In genomic region chr2:10712186-10712809, GRCh38 we compare ENCODE assay signal across 20 cellular contexts. TPM values are rescaled to one million over a fixed set of nuclear protein-coding genes. Genes with fewer than 3 reads are reported as not detected.
DNase-seq lines count a peak whose midpoint lies in the region; ATAC-seq and TF ChIP-seq lines count a peak whose summit lies in the region.
"Had no signal": no experiment of that assay in that cellular context is flagged by ENCODE, and none has a peak within 500 bp of the region (broad histone marks: within the 10 kb centered on the region; RNA-seq: fewer than 3 reads in every experiment).

No MANE protein-coding gene starts in this region.

- H3K36me3 ChIP-seq in GM23338 (ENCODE audit: insufficient read depth), result no peaks in the 10 kb centered on the region
- H3K36me3 ChIP-seq: gastroesophageal sphincter, lower lobe of right lung, tibial artery had no signal

- H3K79me2 ChIP-seq in GM23338 (replicated peaks; ENCODE audit: insufficient read depth), result no peaks in the 10 kb centered on the region

- no peak overlapping the region for H3K4me3 ChIP-seq in GM23338
- H3K4me3 ChIP-seq: gastroesophageal sphincter, lower lobe of right lung, tibial artery had no signal

- in situ Hi-C loops in GM13976 (cut with MboI; ENCODE audit: low sequenced_read_pairs, unreplicated experiment), result no loop called here

- intact Hi-C loops in activated CD4-positive, alpha-beta T cell treated with anti-CD3 and anti-CD28 coated beads, Interleukin-2, amount 10 ng/mL, durations not matched to agents 24 days and 14 days (cut with micrococcal nuclease), result no loop called here

- no peaks in the 10 kb centered on the region for H3K9me2 ChIP-seq in GM23338 (ENCODE audit: insufficient read depth)

- ATAC-seq in GM23338 (peak; percentile 56), GM21737 (IDR thresholded peaks at IDR 0.05; ENCODE audit: unreplicated experiment) (no peak), omental fat pad (ENCODE audit: low FRiP score) (no peak)
- ATAC-seq: gastroesophageal sphincter, lower lobe of right lung had no signal

- peak; percentile 69 for DNase-seq in activated CD4-positive, alpha-beta T cell treated with anti-CD3 and anti-CD28 coated beads, Interleukin-2, amount 10 ng/mL, durations not matched to agents 24 days and 14 days
- DNase-seq in activated CD4-positive, alpha-beta T cell treated with anti-CD3 and anti-CD28 coated beads, Interleukin-2, amount 50 U/mL, for 4 hours, result no peak
- DNase-seq in GM23338 (ENCODE audit: low spot score), result peak; percentile 50
- DNase-seq in activated naive CD8-positive, alpha-beta T cell treated with anti-CD3 and anti-CD28 coated beads for 36 hours, result no peak
- no peak for DNase-seq in nephron progenitor cell
- no peak for DNase-seq in omental fat pad (ENCODE audit: low spot score)
- no peak for DNase-seq in GM13976 (ENCODE audit: low spot score)
- DNase-seq: CD8-positive, alpha-beta memory T cell; H7; lower lobe of right lung; NCI-H1930; right cardiac atrium; stimulated activated CD4-positive, alpha-beta T cell treated with anti-CD3 and anti-CD28 coated beads, Interleukin-2, amount 100 ng/mL, for 48 hours; stimulated activated CD8-positive, alpha-beta memory T cell treated with anti-CD3 and anti-CD28 coated beads, Interleukin-4, amount 100 ng/mL, for 48 hours; tibial artery had no signal

- no peak for TF ChIP-seq CTCF in GM23338 (conservative IDR thresholded peaks at IDR 0.05; ENCODE audit: low read depth in 2 of 2)
- TF ChIP-seq CTCF in nephron progenitor cell (IDR thresholded peaks at IDR 0.05), result no peak
- TF ChIP-seq CTCF in omental fat pad (IDR thresholded peaks at IDR 0.05), result no peak
- no peak for TF ChIP-seq CTCF in GM13976 (IDR thresholded peaks at IDR 0.05; ENCODE audit: borderline replicate concordance, control extremely low read depth, extremely low read depth, insufficient read depth, missing control alignments)

- H3K27me3 Mint-ChIP-seq in activated CD4-positive, alpha-beta T cell treated with anti-CD3 and anti-CD28 coated beads, Interleukin-2, amount 10 ng/mL, durations not matched to agents 24 days and 14 days, result peaks cover 41% of the 10 kb centered on the region
- H3K27me3 Mint-ChIP-seq in GM23338 (ENCODE audit: insufficient read depth, low read depth, poor library complexity) (peaks cover 2% of the 10 kb centered on the region), nephron progenitor cell (ENCODE audit: low read depth, poor library complexity) (peaks cover 68% of the 10 kb centered on the region)
- H3K27me3 Mint-ChIP-seq in activated naive CD8-positive, alpha-beta T cell treated with anti-CD3 and anti-CD28 coated beads for 36 hours, result peaks cover 28% of the 10 kb centered on the region

- no peak overlapping the region for H3K27ac ChIP-seq in GM23338 (ENCODE audit: low read depth)
- H3K27ac ChIP-seq: gastroesophageal sphincter, lower lobe of right lung, tibial artery had no signal

- H3F3A ChIP-seq in GM23338 (replicated peaks; ENCODE audit: low read depth), result no peaks in the 10 kb centered on the region

- H3K4me1 Mint-ChIP-seq in activated CD4-positive, alpha-beta T cell treated with anti-CD3 and anti-CD28 coated beads, Interleukin-2, amount 10 ng/mL, durations not matched to agents 24 days and 14 days, result peaks cover 8% of the 10 kb centered on the region
- peaks cover 11% of the 10 kb centered on the region; the same call in 2 of the 3 replicates for H3K4me1 Mint-ChIP-seq in GM23338
- H3K4me1 Mint-ChIP-seq in activated naive CD8-positive, alpha-beta T cell treated with anti-CD3 and anti-CD28 coated beads for 36 hours, result peaks cover 5% of the 10 kb centered on the region
- peaks cover 11% of the 10 kb centered on the region for H3K4me1 Mint-ChIP-seq in nephron progenitor cell

- peak overlapping the region; percentile 43; the same call in 1 of the 2 replicates for H3K4me2 ChIP-seq in GM23338

- no peaks in the 10 kb centered on the region for H3K36me3 Mint-ChIP-seq in activated CD4-positive, alpha-beta T cell treated with anti-CD3 and anti-CD28 coated beads, Interleukin-2, amount 10 ng/mL, durations not matched to agents 24 days and 14 days (ENCODE audit: low read depth)
- H3K36me3 Mint-ChIP-seq in GM23338 (ENCODE audit: low read depth) (no peaks in the 10 kb centered on the region), nephron progenitor cell (ENCODE audit: low read depth) (no peaks in the 10 kb centered on the region)
- no peaks in the 10 kb centered on the region for H3K36me3 Mint-ChIP-seq in activated naive CD8-positive, alpha-beta T cell treated with anti-CD3 and anti-CD28 coated beads for 36 hours
- H3K36me3 Mint-ChIP-seq: CD8-positive, alpha-beta memory T cell had no signal

- peaks cover 2% of the 10 kb centered on the region; the same call in 1 of the 2 replicates for H3K27me3 ChIP-seq in GM23338 (ENCODE audit: insufficient read depth)

- H2AFZ ChIP-seq in GM23338, result peak overlapping the region; percentile 95

- H3K4me1 ChIP-seq in GM23338 (ENCODE audit: insufficient read depth), result no peaks in the 10 kb centered on the region
- H3K4me1 ChIP-seq: gastroesophageal sphincter, lower lobe of right lung had no signal

- no peaks in the 10 kb centered on the region for H4K20me1 ChIP-seq in GM23338 (replicated peaks; ENCODE audit: insufficient read depth)

- H3K4me3 Mint-ChIP-seq in activated CD4-positive, alpha-beta T cell treated with anti-CD3 and anti-CD28 coated beads, Interleukin-2, amount 10 ng/mL, durations not matched to agents 24 days and 14 days, result peak overlapping the region; percentile 6
- no peak overlapping the region for H3K4me3 Mint-ChIP-seq in GM23338
- no peak overlapping the region for H3K4me3 Mint-ChIP-seq in activated naive CD8-positive, alpha-beta T cell treated with anti-CD3 and anti-CD28 coated beads for 36 hours
- H3K4me3 Mint-ChIP-seq in nephron progenitor cell, result peak overlapping the region; percentile 49

- no peak overlapping the region for H3K27ac Mint-ChIP-seq in activated CD4-positive, alpha-beta T cell treated with anti-CD3 and anti-CD28 coated beads, Interleukin-2, amount 10 ng/mL, durations not matched to agents 24 days and 14 days
- H3K27ac Mint-ChIP-seq in GM23338 (no peak overlapping the region), nephron progenitor cell (no peak overlapping the region)
- peak overlapping the region; percentile 25 for H3K27ac Mint-ChIP-seq in activated naive CD8-positive, alpha-beta T cell treated with anti-CD3 and anti-CD28 coated beads for 36 hours

- no peaks in the 10 kb centered on the region for H3K9me3 Mint-ChIP-seq in activated CD4-positive, alpha-beta T cell treated with anti-CD3 and anti-CD28 coated beads, Interleukin-2, amount 10 ng/mL, durations not matched to agents 24 days and 14 days
- no peaks in the 10 kb centered on the region for H3K9me3 Mint-ChIP-seq in GM23338
- H3K9me3 Mint-ChIP-seq in activated naive CD8-positive, alpha-beta T cell treated with anti-CD3 and anti-CD28 coated beads for 36 hours, result no peaks in the 10 kb centered on the region
- H3K9me3 Mint-ChIP-seq in nephron progenitor cell, result no peaks in the 10 kb centered on the region
- H3K9me3 Mint-ChIP-seq: CD8-positive, alpha-beta memory T cell had no signal

TF ChIP-seq in GM23338, 12 proteins besides CTCF, POLR2A, EP300 and RAD21 (continues in another document):
- no peak for TF ChIP-seq EZH2 (IDR thresholded peaks at IDR 0.05; ENCODE audit: low read depth, unreplicated experiment)
- TF ChIP-seq POLR2AphosphoS5 (IDR thresholded peaks at IDR 0.05; ENCODE audit: low read depth), result no peak
- no peak for TF ChIP-seq CREB1 (CRISPR knock-in tag; IDR thresholded peaks at IDR 0.05; ENCODE audit: low read depth)
- TF ChIP-seq REST (IDR thresholded peaks at IDR 0.05; ENCODE audit: unreplicated experiment), result no peak

RNA-seq across cellular contexts. Expression of gene ATP6V1C2, which starts 9.1 kb away (rescaled TPM):
- not detected in 2 replicates for total RNA-seq in activated CD4-positive, alpha-beta T cell treated with anti-CD3 and anti-CD28 coated beads, Interleukin-2, amount 10 ng/mL, durations not matched to agents 24 days and 14 days
- total RNA-seq in GM23338 (2014; rRNA removed; shearing (Covaris generic)), result 0.14 and 0.35 TPM in 2 replicates
- polyA plus RNA-seq in GM23338 (2016; fragmentation: Nextera tagmentation; extraction: Ambion mirVana), result 1.5 and 2.1 TPM in 2 replicates
- not detected for total RNA-seq in activated naive CD8-positive, alpha-beta T cell treated with anti-CD3 and anti-CD28 coated beads for 36 hours
- total RNA-seq in omental fat pad, result 1 to 10 TPM in 2 of 4 donors, under 1 TPM in 2; 0.63 to 4.0 (median 1.3) TPM
- total RNA-seq: G401, HT-29, M059J had no signal

RNA-seq across cellular contexts. Expression of gene NOL10, which starts 22.5 kb away (rescaled TPM):
- total RNA-seq in activated CD4-positive, alpha-beta T cell treated with anti-CD3 and anti-CD28 coated beads, Interleukin-2, amount 10 ng/mL, durations not matched to agents 24 days and 14 days, result 44.9 and 50.9 TPM in 2 replicates
- total RNA-seq in GM23338 (2014; rRNA removed; shearing (Covaris generic)), result 41.2 and 48.8 TPM in 2 replicates
- 19.5 and 30.6 TPM in 2 replicates for polyA plus RNA-seq in GM23338 (2016; fragmentation: Nextera tagmentation; extraction: Ambion mirVana)
- 10 to 100 TPM; 48.1 to 49.9 TPM for total RNA-seq in activated naive CD8-positive, alpha-beta T cell treated with anti-CD3 and anti-CD28 coated beads for 36 hours
- 10 to 100 TPM; 21.0 to 64.0 (median 23.8) TPM for total RNA-seq in omental fat pad

Comparison
In these comparisons a context has a peak if more than half of its experiments do, and no peak if none do; other contexts are left out.
1. DNase-seq: peak in activated CD4-positive, alpha-beta T cell treated with anti-CD3 and anti-CD28 coated beads, Interleukin-2, amount 10 ng/mL, durations not matched to agents 24 days and 14 days (single experiment) and GM23338 (single experiment); none in activated CD4-positive, alpha-beta T cell treated with anti-CD3 and anti-CD28 coated beads, Interleukin-2, amount 50 U/mL, for 4 hours (0 of 2), activated naive CD8-positive, alpha-beta T cell treated with anti-CD3 and anti-CD28 coated beads for 36 hours (single experiment), nephron progenitor cell (single experiment), omental fat pad (single experiment) and GM13976 (single experiment).
2. H3K4me3 Mint-ChIP-seq: peak in activated CD4-positive, alpha-beta T cell treated with anti-CD3 and anti-CD28 coated beads, Interleukin-2, amount 10 ng/mL, durations not matched to agents 24 days and 14 days (single experiment) and nephron progenitor cell (single experiment); none in GM23338 (single experiment) and activated naive CD8-positive, alpha-beta T cell treated with anti-CD3 and anti-CD28 coated beads for 36 hours (single experiment).